In the genomic region with DNA sequence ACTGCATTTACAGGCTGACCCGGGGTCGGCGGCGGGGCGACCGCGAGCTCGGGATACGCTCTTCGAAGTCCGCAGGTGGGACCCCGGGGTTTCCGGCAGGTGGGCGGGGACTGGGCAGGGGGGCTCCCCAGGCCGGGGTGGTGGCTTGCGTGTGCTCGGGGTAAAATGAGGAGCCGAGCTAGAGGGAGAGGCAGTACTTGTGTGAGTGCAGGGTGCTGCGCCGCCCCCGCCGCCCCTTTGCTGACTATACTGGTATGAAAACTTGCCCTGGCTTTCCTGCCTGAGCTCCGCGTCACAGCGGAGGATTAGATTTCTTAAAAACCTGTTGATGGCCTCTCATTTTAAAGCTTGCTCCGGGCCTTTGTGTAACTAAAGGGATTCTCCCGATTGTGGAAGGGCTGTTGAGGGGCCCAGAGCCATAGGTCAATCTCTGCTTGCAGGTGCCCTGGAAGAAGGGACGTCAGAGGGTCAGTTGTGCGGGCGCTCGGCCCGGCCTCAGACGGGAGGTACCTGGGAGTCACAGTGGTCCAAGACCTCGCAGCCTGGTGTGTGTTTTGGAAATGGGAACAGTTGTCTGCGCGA, we compare ENCODE assay signal across 1 cellular context.
TF ChIP-seq lines count a peak whose summit lies in the region.

No MANE protein-coding gene starts in this region.

TF ChIP-seq in K562, 482 proteins besides CTCF, POLR2A, EP300 and RAD21 (continued from another document and continues in another):
- TF ChIP-seq, protein P1, sequence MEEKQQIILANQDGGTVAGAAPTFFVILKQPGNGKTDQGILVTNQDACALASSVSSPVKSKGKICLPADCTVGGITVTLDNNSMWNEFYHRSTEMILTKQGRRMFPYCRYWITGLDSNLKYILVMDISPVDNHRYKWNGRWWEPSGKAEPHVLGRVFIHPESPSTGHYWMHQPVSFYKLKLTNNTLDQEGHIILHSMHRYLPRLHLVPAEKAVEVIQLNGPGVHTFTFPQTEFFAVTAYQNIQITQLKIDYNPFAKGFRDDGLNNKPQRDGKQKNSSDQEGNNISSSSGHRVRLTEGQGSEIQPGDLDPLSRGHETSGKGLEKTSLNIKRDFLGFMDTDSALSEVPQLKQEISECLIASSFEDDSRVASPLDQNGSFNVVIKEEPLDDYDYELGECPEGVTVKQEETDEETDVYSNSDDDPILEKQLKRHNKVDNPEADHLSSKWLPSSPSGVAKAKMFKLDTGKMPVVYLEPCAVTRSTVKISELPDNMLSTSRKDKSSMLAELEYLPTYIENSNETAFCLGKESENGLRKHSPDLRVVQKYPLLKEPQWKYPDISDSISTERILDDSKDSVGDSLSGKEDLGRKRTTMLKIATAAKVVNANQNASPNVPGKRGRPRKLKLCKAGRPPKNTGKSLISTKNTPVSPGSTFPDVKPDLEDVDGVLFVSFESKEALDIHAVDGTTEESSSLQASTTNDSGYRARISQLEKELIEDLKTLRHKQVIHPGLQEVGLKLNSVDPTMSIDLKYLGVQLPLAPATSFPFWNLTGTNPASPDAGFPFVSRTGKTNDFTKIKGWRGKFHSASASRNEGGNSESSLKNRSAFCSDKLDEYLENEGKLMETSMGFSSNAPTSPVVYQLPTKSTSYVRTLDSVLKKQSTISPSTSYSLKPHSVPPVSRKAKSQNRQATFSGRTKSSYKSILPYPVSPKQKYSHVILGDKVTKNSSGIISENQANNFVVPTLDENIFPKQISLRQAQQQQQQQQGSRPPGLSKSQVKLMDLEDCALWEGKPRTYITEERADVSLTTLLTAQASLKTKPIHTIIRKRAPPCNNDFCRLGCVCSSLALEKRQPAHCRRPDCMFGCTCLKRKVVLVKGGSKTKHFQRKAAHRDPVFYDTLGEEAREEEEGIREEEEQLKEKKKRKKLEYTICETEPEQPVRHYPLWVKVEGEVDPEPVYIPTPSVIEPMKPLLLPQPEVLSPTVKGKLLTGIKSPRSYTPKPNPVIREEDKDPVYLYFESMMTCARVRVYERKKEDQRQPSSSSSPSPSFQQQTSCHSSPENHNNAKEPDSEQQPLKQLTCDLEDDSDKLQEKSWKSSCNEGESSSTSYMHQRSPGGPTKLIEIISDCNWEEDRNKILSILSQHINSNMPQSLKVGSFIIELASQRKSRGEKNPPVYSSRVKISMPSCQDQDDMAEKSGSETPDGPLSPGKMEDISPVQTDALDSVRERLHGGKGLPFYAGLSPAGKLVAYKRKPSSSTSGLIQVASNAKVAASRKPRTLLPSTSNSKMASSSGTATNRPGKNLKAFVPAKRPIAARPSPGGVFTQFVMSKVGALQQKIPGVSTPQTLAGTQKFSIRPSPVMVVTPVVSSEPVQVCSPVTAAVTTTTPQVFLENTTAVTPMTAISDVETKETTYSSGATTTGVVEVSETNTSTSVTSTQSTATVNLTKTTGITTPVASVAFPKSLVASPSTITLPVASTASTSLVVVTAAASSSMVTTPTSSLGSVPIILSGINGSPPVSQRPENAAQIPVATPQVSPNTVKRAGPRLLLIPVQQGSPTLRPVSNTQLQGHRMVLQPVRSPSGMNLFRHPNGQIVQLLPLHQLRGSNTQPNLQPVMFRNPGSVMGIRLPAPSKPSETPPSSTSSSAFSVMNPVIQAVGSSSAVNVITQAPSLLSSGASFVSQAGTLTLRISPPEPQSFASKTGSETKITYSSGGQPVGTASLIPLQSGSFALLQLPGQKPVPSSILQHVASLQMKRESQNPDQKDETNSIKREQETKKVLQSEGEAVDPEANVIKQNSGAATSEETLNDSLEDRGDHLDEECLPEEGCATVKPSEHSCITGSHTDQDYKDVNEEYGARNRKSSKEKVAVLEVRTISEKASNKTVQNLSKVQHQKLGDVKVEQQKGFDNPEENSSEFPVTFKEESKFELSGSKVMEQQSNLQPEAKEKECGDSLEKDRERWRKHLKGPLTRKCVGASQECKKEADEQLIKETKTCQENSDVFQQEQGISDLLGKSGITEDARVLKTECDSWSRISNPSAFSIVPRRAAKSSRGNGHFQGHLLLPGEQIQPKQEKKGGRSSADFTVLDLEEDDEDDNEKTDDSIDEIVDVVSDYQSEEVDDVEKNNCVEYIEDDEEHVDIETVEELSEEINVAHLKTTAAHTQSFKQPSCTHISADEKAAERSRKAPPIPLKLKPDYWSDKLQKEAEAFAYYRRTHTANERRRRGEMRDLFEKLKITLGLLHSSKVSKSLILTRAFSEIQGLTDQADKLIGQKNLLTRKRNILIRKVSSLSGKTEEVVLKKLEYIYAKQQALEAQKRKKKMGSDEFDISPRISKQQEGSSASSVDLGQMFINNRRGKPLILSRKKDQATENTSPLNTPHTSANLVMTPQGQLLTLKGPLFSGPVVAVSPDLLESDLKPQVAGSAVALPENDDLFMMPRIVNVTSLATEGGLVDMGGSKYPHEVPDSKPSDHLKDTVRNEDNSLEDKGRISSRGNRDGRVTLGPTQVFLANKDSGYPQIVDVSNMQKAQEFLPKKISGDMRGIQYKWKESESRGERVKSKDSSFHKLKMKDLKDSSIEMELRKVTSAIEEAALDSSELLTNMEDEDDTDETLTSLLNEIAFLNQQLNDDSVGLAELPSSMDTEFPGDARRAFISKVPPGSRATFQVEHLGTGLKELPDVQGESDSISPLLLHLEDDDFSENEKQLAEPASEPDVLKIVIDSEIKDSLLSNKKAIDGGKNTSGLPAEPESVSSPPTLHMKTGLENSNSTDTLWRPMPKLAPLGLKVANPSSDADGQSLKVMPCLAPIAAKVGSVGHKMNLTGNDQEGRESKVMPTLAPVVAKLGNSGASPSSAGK (IDR thresholded peaks at IDR 0.05) = no peak
- no peak for TF ChIP-seq NCOA2 (IDR thresholded peaks at IDR 0.05; ENCODE audit: partially characterized antibody in 2 of 2)
- TF ChIP-seq SP2 (IDR thresholded peaks at IDR 0.05; ENCODE audit: extremely low read depth, low read depth, low read length, poor library complexity, severe bottlenecking) = no peak
- TF ChIP-seq GATAD2B (IDR thresholded peaks at IDR 0.05; ENCODE audit: borderline replicate concordance) = no peak
- TF ChIP-seq ATF3 (IDR thresholded peaks at IDR 0.05) = no peak
- no peak for TF ChIP-seq ATF3 (CRISPR knock-in tag; conservative IDR thresholded peaks at IDR 0.05)
- TF ChIP-seq E2F1 (CRISPR knock-in tag; IDR thresholded peaks at IDR 0.05) = 0 out of 2 replicates have a peak, but pooled peaks have one; percentile 44
- TF ChIP-seq FOXJ2 (tag; IDR thresholded peaks at IDR 0.05) = no peak
- TF ChIP-seq, protein P2, sequence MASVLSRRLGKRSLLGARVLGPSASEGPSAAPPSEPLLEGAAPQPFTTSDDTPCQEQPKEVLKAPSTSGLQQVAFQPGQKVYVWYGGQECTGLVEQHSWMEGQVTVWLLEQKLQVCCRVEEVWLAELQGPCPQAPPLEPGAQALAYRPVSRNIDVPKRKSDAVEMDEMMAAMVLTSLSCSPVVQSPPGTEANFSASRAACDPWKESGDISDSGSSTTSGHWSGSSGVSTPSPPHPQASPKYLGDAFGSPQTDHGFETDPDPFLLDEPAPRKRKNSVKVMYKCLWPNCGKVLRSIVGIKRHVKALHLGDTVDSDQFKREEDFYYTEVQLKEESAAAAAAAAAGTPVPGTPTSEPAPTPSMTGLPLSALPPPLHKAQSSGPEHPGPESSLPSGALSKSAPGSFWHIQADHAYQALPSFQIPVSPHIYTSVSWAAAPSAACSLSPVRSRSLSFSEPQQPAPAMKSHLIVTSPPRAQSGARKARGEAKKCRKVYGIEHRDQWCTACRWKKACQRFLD (CRISPR knock-in tag; IDR thresholded peaks at IDR 0.05) = peak; percentile 62; the same call in 1 of the 2 replicates
- TF ChIP-seq, protein P3, sequence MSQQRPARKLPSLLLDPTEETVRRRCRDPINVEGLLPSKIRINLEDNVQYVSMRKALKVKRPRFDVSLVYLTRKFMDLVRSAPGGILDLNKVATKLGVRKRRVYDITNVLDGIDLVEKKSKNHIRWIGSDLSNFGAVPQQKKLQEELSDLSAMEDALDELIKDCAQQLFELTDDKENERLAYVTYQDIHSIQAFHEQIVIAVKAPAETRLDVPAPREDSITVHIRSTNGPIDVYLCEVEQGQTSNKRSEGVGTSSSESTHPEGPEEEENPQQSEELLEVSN (IDR thresholded peaks at IDR 0.05; ENCODE audit: borderline replicate concordance in 1 of 2, extremely low read depth in 1 of 2, insufficient read depth in 1 of 2, insufficient read length in 1 of 2, low read depth in 1 of 2, low read length in 1 of 2, poor library complexity in 1 of 2, severe bottlenecking in 1 of 2) = peak in 1 of 2 experiments; percentile 6
- peak in 1 of 2 experiments; percentile 7; a peak in 1 of 4 replicates for TF ChIP-seq UBTF (IDR thresholded peaks at IDR 0.05; ENCODE audit: borderline replicate concordance in 1 of 2, low read depth in 2 of 2, low read length in 2 of 2)
- TF ChIP-seq BACH1 (tag; IDR thresholded peaks at IDR 0.05) = no peak
- no peak for TF ChIP-seq ETV6 (IDR thresholded peaks at IDR 0.05; ENCODE audit: borderline replicate concordance in 1 of 2, low read depth in 2 of 2, low read length in 1 of 2)
- no peak for TF ChIP-seq ETV6 (CRISPR knock-in tag; IDR thresholded peaks at IDR 0.05; ENCODE audit: borderline replicate concordance)
- no peak for TF ChIP-seq ZNF174 (CRISPR knock-in tag; IDR thresholded peaks at IDR 0.05)
- peak; percentile 28 for TF ChIP-seq TAF1 (IDR thresholded peaks at IDR 0.05; ENCODE audit: control insufficient read depth, extremely low read depth, insufficient read depth, low read length, severe bottlenecking)
- TF ChIP-seq DPF2 (IDR thresholded peaks at IDR 0.05) = no peak
- TF ChIP-seq CHCHD3 (CRISPR knock-in tag; IDR thresholded peaks at IDR 0.05) = 0 out of 2 replicates have a peak, but pooled peaks have one; percentile 22
- no peak for TF ChIP-seq CBX2 (IDR thresholded peaks at IDR 0.05; ENCODE audit: insufficient read depth, low read length, poor library complexity, severe bottlenecking)
- TF ChIP-seq, protein P4, sequence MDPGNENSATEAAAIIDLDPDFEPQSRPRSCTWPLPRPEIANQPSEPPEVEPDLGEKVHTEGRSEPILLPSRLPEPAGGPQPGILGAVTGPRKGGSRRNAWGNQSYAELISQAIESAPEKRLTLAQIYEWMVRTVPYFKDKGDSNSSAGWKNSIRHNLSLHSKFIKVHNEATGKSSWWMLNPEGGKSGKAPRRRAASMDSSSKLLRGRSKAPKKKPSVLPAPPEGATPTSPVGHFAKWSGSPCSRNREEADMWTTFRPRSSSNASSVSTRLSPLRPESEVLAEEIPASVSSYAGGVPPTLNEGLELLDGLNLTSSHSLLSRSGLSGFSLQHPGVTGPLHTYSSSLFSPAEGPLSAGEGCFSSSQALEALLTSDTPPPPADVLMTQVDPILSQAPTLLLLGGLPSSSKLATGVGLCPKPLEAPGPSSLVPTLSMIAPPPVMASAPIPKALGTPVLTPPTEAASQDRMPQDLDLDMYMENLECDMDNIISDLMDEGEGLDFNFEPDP (CRISPR knock-in tag; IDR thresholded peaks at IDR 0.05) = no peak
- TF ChIP-seq ZNF518B (CRISPR knock-in tag; IDR thresholded peaks at IDR 0.05) = no peak
- TF ChIP-seq CHD1 (IDR thresholded peaks at IDR 0.05; ENCODE audit: low read length) = peak; percentile 62
- TF ChIP-seq SMARCA4 (IDR thresholded peaks at IDR 0.05) = 0 out of 2 replicates have a peak, but pooled peaks have one; percentile 25
- TF ChIP-seq HDAC2 (IDR thresholded peaks at IDR 0.05) = 0 out of 2 replicates have a peak, but pooled peaks have one; percentile 21
- no peak for TF ChIP-seq GABPB2 (CRISPR knock-in tag; conservative IDR thresholded peaks at IDR 0.05)
